ENCODE assay signal across 12 cellular contexts in the genomic region with DNA sequence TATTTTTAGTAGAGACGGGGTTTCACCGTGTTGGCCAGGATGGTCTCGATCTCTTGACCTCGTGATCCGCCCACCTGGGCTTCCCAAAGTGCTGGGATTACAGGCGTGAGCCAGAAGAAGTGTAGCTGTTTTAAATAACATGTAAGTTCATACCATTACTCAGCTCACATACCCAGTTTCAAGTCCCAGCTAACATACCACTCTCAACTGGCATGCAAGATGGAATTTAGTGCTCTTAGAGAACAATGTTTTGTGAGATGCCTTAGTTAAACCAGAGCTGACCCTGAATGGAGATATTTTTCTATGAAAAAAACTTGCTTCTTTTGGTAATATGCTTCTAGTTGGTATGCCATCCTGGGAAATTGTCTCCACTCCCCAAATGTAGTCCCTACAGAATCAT. TPM values are rescaled to one million over a fixed set of nuclear protein-coding genes. Genes with fewer than 3 reads are reported as not detected.
DNase-seq lines count a peak whose midpoint lies in the region; ATAC-seq and TF ChIP-seq lines count a peak whose summit lies in the region.
"Had no signal": no experiment of that assay in that cellular context is flagged by ENCODE, and none has a peak within 500 bp of the region (broad histone marks: within the 10 kb centered on the region; RNA-seq: fewer than 3 reads in every experiment).

No MANE protein-coding gene starts in this region.

- no peak overlapping the region for H3K4me3 Mint-ChIP-seq in brain
- H3K4me3 Mint-ChIP-seq in memory B cell: no peak overlapping the region
- H3K4me3 Mint-ChIP-seq: CD4-positive, CD25-positive, alpha-beta regulatory T cell; IgD-negative memory B cell had no signal

- no peaks in the 10 kb centered on the region for H3K9me3 ChIP-seq in uterus

- no peak for TF ChIP-seq CTCF in brain (conservative IDR thresholded peaks at IDR 0.05)
- no peak for TF ChIP-seq CTCF in uterus (IDR thresholded peaks at IDR 0.05)

- no peaks in the 10 kb centered on the region for H3K27me3 ChIP-seq in uterus
- H3K27me3 ChIP-seq: BLaER1 treated with 17β-estradiol and CSF1 and Interleukin-3, amounts not matched to agents 10 nM and 100 nM had no signal

- peaks cover 68% of the 10 kb centered on the region for H3K36me3 Mint-ChIP-seq in brain
- H3K36me3 Mint-ChIP-seq in memory B cell: peaks cover 44% of the 10 kb centered on the region

- H3K27ac Mint-ChIP-seq in brain: peak overlapping the region in 3 of 5 experiments; percentile 15 to 96 (median 85)
- H3K27ac Mint-ChIP-seq in memory B cell: peak overlapping the region; percentile 64
- H3K27ac Mint-ChIP-seq: IgD-negative memory B cell had no signal

- no peaks in the 10 kb centered on the region for H3K36me3 ChIP-seq in uterus

- ATAC-seq in memory B cell (ENCODE audit: low read depth) (no peak), GM19395 (IDR thresholded peaks at IDR 0.05; ENCODE audit: unreplicated experiment) (no peak)

- peaks cover 0 to 14% of the 10 kb centered on the region in 2 donors for H3K4me1 ChIP-seq in uterus

- no peak for TF ChIP-seq POLR2A in uterus (IDR thresholded peaks at IDR 0.05)

- H3K9me3 Mint-ChIP-seq in brain: no peaks in the 10 kb centered on the region
- no peaks in the 10 kb centered on the region for H3K9me3 Mint-ChIP-seq in memory B cell
- H3K9me3 Mint-ChIP-seq: IgD-negative memory B cell had no signal

- H3K4me3 ChIP-seq in uterus: no peak overlapping the region
- H3K4me3 ChIP-seq: BLaER1 treated with 17β-estradiol and CSF1 and Interleukin-3, amounts not matched to agents 10 nM and 100 nM; GM23248 had no signal

- no peaks in the 10 kb centered on the region for H3K27me3 Mint-ChIP-seq in brain
- H3K27me3 Mint-ChIP-seq in memory B cell: no peaks in the 10 kb centered on the region
- H3K27me3 Mint-ChIP-seq: CD4-positive, CD25-positive, alpha-beta regulatory T cell; IgD-negative memory B cell had no signal

- intact Hi-C loops in uterus (cut with DNase I; ENCODE audit: low total_unique reads): no loop called here

- peak overlapping the region; percentile 67 to 89 for H3K27ac ChIP-seq in uterus
- H3K27ac ChIP-seq: BLaER1 treated with 17β-estradiol and CSF1 and Interleukin-3, amounts not matched to agents 10 nM and 100 nM; GM23248 had no signal

- DNase-seq in EH (ENCODE audit: low read depth) (peak; percentile 43), memory B cell (ENCODE audit: low spot score in 2 of 2) (no peak), uterus (no peak), A172 (ENCODE audit: low spot score) (no peak), NCI-H524 treated with DMSO at 0.1 percent for 48 hours (lab: John Stamatoyannopoulos, UW) (no peak)
- DNase-seq: CD4-positive, CD25-positive, alpha-beta regulatory T cell; DMS53; GM23248 had no signal

- peaks cover 19% of the 10 kb centered on the region for H3K4me1 Mint-ChIP-seq in brain
- no peaks in the 10 kb centered on the region for H3K4me1 Mint-ChIP-seq in memory B cell
- H3K4me1 Mint-ChIP-seq: IgD-negative memory B cell had no signal

RNA-seq across cellular contexts. Expression of a gene that starts 37.3 kb away (rescaled TPM):
- 44.3 TPM for polyA plus RNA-seq in brain (ENCODE audit: insufficient read depth, low read depth, low replicate concordance)
- 100 to 1,000 TPM in 3 of 4 donors, 10 to 100 TPM in 1; 48.3 to 169 (median 130) TPM for total RNA-seq in uterus
- total RNA-seq in A172 (2014; rRNA removed; shearing (Covaris generic)): 52.7 and 66.1 TPM in 2 replicates
